8 cellular contexts compared by ENCODE assay signal in the genomic region with DNA sequence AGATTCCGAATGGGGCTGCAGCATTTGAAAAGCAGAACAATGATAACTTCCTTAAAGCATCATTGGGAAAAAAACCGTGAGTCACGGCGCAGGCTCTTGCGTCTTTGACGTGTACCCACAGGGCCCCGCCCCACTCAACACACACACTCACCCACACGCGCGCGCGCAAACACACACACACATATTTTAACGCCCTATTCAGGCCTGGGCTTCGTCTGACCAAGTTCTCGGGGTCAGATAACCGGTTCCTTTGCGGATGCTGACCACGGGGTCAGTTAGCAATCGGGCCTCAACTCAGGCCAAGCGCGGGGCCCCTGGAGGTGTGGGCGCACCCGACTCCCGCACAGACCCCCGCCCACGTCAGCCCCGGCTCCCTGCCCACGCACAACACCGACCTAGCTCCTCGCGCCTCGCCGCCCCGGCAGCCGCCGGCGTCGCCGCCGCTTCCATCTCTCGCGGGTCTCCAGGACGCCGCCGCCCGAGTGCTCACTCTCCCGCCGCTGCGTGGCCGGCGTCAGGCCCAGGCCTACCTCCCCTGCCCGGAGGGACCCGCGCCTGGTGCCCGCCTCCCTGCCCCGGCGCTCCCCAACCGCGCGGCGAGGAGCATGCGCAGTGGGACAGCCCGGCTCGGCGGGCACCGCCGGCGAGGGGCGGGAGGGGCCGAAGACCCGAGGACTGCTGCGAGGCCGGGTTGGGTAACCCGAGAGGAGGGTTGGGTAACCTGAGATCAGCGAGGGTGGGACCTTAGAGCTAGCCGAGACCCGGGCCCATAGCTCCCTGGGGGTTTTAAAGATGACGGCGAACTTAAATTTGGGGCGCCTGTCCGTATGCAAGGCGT. TPM values are rescaled to one million over a fixed set of nuclear protein-coding genes. Genes with fewer than 3 reads are reported as not detected.
DNase-seq lines count a peak whose midpoint lies in the region; ATAC-seq lines count a peak whose summit lies in the region.

TSS of gene SLC36A4 (minus strand) at position 609 of the 838 bp plus-strand sequence. CDS start at position 450, 159 bp downstream.

- DNase-seq in Ammon's horn (ENCODE audit: low spot score): peak; percentile 94
- DNase-seq in GM19238 (ENCODE audit: insufficient read length, low spot score): peak; percentile 46
- DNase-seq in NCI-H510A treated with DMSO at 0.1 percent for 48 hours (lab: John Stamatoyannopoulos, UW): peak; percentile 85
- peak; percentile 84 for DNase-seq in activated CD4-positive, alpha-beta T cell treated with anti-CD3 and anti-CD28 coated beads, Interleukin-2, amount 50 U/mL, for 1 hour
- peak; percentile 93 for DNase-seq in dedifferentiated amniotic fluid mesenchymal stem cell (ENCODE audit: extremely low spot score)
- DNase-seq in left lobe of liver (ENCODE audit: low spot score): peak; percentile 81
- DNase-seq in stimulated activated CD4-positive, alpha-beta T cell treated with anti-CD3 and anti-CD28 coated beads, Interleukin-2, amount 100 ng/mL, for 24 hours: peak; percentile 85 to 88

- ATAC-seq in HG03439 (IDR thresholded peaks at IDR 0.05; ENCODE audit: unreplicated experiment) (peak; percentile 96), left lobe of liver (peak; percentile 96)

RNA-seq across cellular contexts. Expression of gene SLC36A4, which starts in this region (rescaled TPM):
- 3.2 TPM for total RNA-seq in left lobe of liver

Comparison
In these comparisons a context has a peak if more than half of its experiments do, and no peak if none do; other contexts are left out.
1. Peak in every context shown above with its lines: DNase-seq and ATAC-seq.